ENCODE assay signal across 10 cellular contexts in the genomic region with DNA sequence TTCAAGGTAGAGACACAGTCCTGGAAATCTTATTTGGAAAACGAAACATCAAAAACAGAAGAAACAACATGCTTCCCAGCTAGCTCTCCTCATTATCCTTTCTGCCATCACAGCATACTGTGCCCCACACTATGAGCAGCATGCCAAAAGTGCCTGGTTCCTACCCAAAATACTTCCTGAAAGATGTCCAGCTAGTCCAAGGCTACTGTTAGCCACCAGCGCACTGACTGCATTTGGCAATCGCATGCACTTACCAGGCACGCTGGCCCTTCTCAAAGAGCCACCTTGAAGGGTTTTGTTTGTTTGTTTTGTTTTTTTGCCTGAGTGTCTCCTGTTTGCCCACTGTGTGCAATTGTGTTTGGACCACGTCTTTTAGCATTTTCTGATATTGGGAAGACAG. TPM values are rescaled to one million over a fixed set of nuclear protein-coding genes. Genes with fewer than 3 reads are reported as not detected.
"Had no signal": no experiment of that assay in that cellular context is flagged by ENCODE, and none has a peak within 500 bp of the region (broad histone marks: within the 10 kb centered on the region; RNA-seq: fewer than 3 reads in every experiment).

No MANE protein-coding gene starts in this region.

- H3K36me3 ChIP-seq: HAP-1 had no signal

- H2AFZ ChIP-seq: GM23248 had no signal

- H3K4me3 Mint-ChIP-seq: HFFc6 had no signal

- H3K27ac ChIP-seq: GM23248, HL-60 had no signal

- H3K27ac Mint-ChIP-seq: HFFc6 had no signal

- H3K4me3 ChIP-seq: GM23248, HAP-1, K562 had no signal

- ATAC-seq: HCT116, HepG2, K562 had no signal

- H3K9ac ChIP-seq: GM23248 had no signal

- H3K9me3 ChIP-seq: HAP-1 had no signal

- DNase-seq: GM23248, GOT3, H7, HFFc6 had no signal

RNA-seq across cellular contexts. Expression of gene HSPB3, which starts 6.8 kb away (rescaled TPM):
- total RNA-seq: H7, HepG2, HT1080 had no signal
- polyA plus RNA-seq: HepG2 had no signal
